Comparison of ENCODE assay signal across 8 cellular contexts in the genomic region with DNA sequence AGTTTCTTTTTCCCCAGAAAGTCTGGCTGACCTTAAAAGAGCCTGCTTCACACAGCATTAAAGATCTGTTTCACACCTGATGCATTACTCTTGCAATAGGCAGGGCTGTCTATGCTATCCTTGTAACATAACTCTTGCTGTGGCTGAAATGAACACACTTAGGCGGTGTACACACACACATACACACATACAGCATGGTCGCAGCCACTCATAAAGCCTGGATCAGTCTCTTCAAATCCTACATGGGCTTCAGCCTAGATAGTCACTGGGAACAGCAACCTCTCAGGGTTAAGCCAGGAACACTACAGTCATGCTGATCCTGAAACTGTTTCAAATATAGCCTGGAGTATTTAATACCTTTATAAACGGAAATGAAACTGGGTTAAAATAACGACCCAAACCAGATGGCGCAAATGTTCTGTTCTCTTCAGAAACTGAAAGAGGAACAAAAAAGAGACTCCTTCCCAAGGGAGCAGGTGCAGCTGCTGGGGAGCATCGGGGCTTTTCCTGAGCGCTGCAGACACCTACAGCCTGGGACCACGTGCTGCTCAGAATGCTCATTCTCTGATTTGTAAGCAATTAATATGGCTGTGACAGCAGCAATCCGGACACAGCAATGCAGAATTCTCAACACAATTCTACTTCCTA.
DNase-seq lines count a peak whose midpoint lies in the region; ATAC-seq and TF ChIP-seq lines count a peak whose summit lies in the region.

No MANE protein-coding gene starts in this region.

- H3K36me3 Mint-ChIP-seq in CD4-positive, alpha-beta T cell (ENCODE audit: low read depth): no peaks in the 10 kb centered on the region
- H3K36me3 Mint-ChIP-seq in T-helper 17 cell (ENCODE audit: low read depth) (no peaks in the 10 kb centered on the region), HFFc6 (ENCODE audit: low read depth) (peaks cover 4% of the 10 kb centered on the region; the same call in 1 of the 2 replicates)
- no peaks in the 10 kb centered on the region for H3K36me3 Mint-ChIP-seq in stimulated activated effector memory CD8-positive, alpha-beta T cell treated with anti-CD3 and anti-CD28 coated beads, Interleukin-12 subunit alpha, Interleukin-12 subunit beta, amount 100 ng/mL, for 72 hours

- no peak overlapping the region for H3K27ac ChIP-seq in CD4-positive, alpha-beta T cell (ENCODE audit: low read depth, low read length)

- POLR2A ChIA-PET in CD4-positive, alpha-beta T cell (lab: Charles Lee): interaction anchor here (1.0 to 2.2 kb wide), 2 partner anchors 13 to 61 kb away, joined by 3 to 15 read pairs; partner anchors contain the start of gene SFMBT2

- H3K27me3 ChIP-seq in CD4-positive, alpha-beta T cell (ENCODE audit: control insufficient read depth, insufficient read depth, low read length): no peaks in the 10 kb centered on the region

- no peaks in the 10 kb centered on the region for H3K9me3 ChIP-seq in CD4-positive, alpha-beta T cell (ENCODE audit: control insufficient read depth, low read length)
- H3K9me3 ChIP-seq in T-helper 17 cell (ENCODE audit: control insufficient read depth, low read length, poor library complexity, severe bottlenecking): no peaks in the 10 kb centered on the region

- H3K27ac Mint-ChIP-seq in CD4-positive, alpha-beta T cell: peak overlapping the region; percentile 85
- H3K27ac Mint-ChIP-seq in T-helper 17 cell (peak overlapping the region; percentile 76), HFFc6 (no peak overlapping the region)
- peak overlapping the region; percentile 74 for H3K27ac Mint-ChIP-seq in stimulated activated effector memory CD8-positive, alpha-beta T cell treated with anti-CD3 and anti-CD28 coated beads, Interleukin-12 subunit alpha, Interleukin-12 subunit beta, amount 100 ng/mL, for 72 hours

- no peak for DNase-seq in CD4-positive, alpha-beta T cell
- no peak for DNase-seq in T-helper 17 cell
- DNase-seq in stimulated activated effector memory CD8-positive, alpha-beta T cell treated with anti-CD3 and anti-CD28 coated beads, Interleukin-12 subunit alpha, Interleukin-12 subunit beta, amount 100 ng/mL, for 72 hours (ENCODE audit: low spot score in 2 of 2): no peak
- DNase-seq in NCI-H2227 treated with DMSO at 0.1 percent for 48 hours (lab: John Stamatoyannopoulos, UW): no peak
- no peak for DNase-seq in NCI-H510A (lab: John Stamatoyannopoulos, UW)
- DNase-seq in HFFc6: no peak

- intact Hi-C loops in CD4-positive, alpha-beta T cell (cut with DNase I, micrococcal nuclease): no loop called here

- CTCF ChIA-PET in CD4-positive, alpha-beta T cell (lab: Charles Lee): interaction anchor here (0.9 kb wide), 1 partner anchor 8 kb away, joined by 3 read pairs; no protein-coding TSS in a partner anchor

- ATAC-seq in CD4-positive, alpha-beta T cell (ENCODE audit: poor library complexity): peak; percentile 61
- ATAC-seq in GM19035 (IDR thresholded peaks at IDR 0.05; ENCODE audit: unreplicated experiment) (peak; percentile 88), HG03060 (IDR thresholded peaks at IDR 0.05; ENCODE audit: low read depth, unreplicated experiment) (peak; percentile 71), T-helper 17 cell (peak; percentile 75)
- peak; percentile 74 for ATAC-seq in stimulated activated effector memory CD8-positive, alpha-beta T cell treated with anti-CD3 and anti-CD28 coated beads, Interleukin-12 subunit alpha, Interleukin-12 subunit beta, amount 100 ng/mL, for 72 hours

- peaks cover 50% of the 10 kb centered on the region for H3K4me1 Mint-ChIP-seq in CD4-positive, alpha-beta T cell (ENCODE audit: low read depth)
- H3K4me1 Mint-ChIP-seq in T-helper 17 cell (peaks cover 18% of the 10 kb centered on the region), HFFc6 (ENCODE audit: low read depth) (no peaks in the 10 kb centered on the region)
- peaks cover 21% of the 10 kb centered on the region for H3K4me1 Mint-ChIP-seq in stimulated activated effector memory CD8-positive, alpha-beta T cell treated with anti-CD3 and anti-CD28 coated beads, Interleukin-12 subunit alpha, Interleukin-12 subunit beta, amount 100 ng/mL, for 72 hours

- TF ChIP-seq CTCF in CD4-positive, alpha-beta T cell (IDR thresholded peaks at IDR 0.05): no peak
- TF ChIP-seq CTCF in HFFc6 (IDR thresholded peaks at IDR 0.05): no peak

- no peaks in the 10 kb centered on the region for H3K27me3 Mint-ChIP-seq in CD4-positive, alpha-beta T cell
- no peaks in the 10 kb centered on the region for H3K27me3 Mint-ChIP-seq in T-helper 17 cell
- H3K27me3 Mint-ChIP-seq in HFFc6 (ENCODE audit: insufficient read depth): no peaks in the 10 kb centered on the region

- no peaks in the 10 kb centered on the region for H3K9me3 Mint-ChIP-seq in CD4-positive, alpha-beta T cell
- no peaks in the 10 kb centered on the region for H3K9me3 Mint-ChIP-seq in stimulated activated effector memory CD8-positive, alpha-beta T cell treated with anti-CD3 and anti-CD28 coated beads, Interleukin-12 subunit alpha, Interleukin-12 subunit beta, amount 100 ng/mL, for 72 hours
- H3K9me3 Mint-ChIP-seq in HFFc6: peaks cover 16% of the 10 kb centered on the region

- peak overlapping the region; percentile 82 for H3K4me3 Mint-ChIP-seq in CD4-positive, alpha-beta T cell
- H3K4me3 Mint-ChIP-seq in T-helper 17 cell: peak overlapping the region; percentile 89
- H3K4me3 Mint-ChIP-seq in stimulated activated effector memory CD8-positive, alpha-beta T cell treated with anti-CD3 and anti-CD28 coated beads, Interleukin-12 subunit alpha, Interleukin-12 subunit beta, amount 100 ng/mL, for 72 hours: peak overlapping the region; percentile 66
- H3K4me3 Mint-ChIP-seq in HFFc6: no peak overlapping the region
